8 cellular contexts compared by ENCODE assay signal in genomic region chr3:115148142-115148790, GRCh38. TPM values are rescaled to one million over a fixed set of nuclear protein-coding genes. Genes with fewer than 3 reads are reported as not detected.
DNase-seq lines count a peak whose midpoint lies in the region; ATAC-seq and TF ChIP-seq lines count a peak whose summit lies in the region.

No MANE protein-coding gene starts in this region.

- TF ChIP-seq POLR2A in sigmoid colon (IDR thresholded peaks at IDR 0.05): no peak

- CTCF ChIA-PET in HEK293 (lab: Yijun Ruan, JAX): interaction anchor here (1.0 kb wide), 1 partner anchor 39 kb away, joined by 4 read pairs; no protein-coding TSS in a partner anchor

- ATAC-seq in DND-41 (ENCODE audit: insufficient read depth, low read depth) (no peak), SK-N-SH treated with all-trans-retinoic acid at 6 μM for 48 hours (no peak; the same call in 2 of the 3 replicates), left colon (no peak), GM21390 (IDR thresholded peaks at IDR 0.05; ENCODE audit: unreplicated experiment) (no peak)

- peak overlapping the region; percentile 93 for H3K27ac ChIP-seq in DND-41 (ENCODE audit: low read length)
- H3K27ac ChIP-seq in HEK293 (ENCODE audit: extremely low read depth, low read depth, low read length): peak overlapping the region; percentile 96
- peak overlapping the region; percentile 92 to 99 (median 98) for H3K27ac ChIP-seq in sigmoid colon

- POLR2A ChIA-PET in HEK293 (lab: Yijun Ruan, JAX): no interaction called here

- peak overlapping the region; percentile 84 to 92 for H3K4me3 ChIP-seq in DND-41 (ENCODE audit: low read depth in 1 of 2, low read length in 2 of 2)
- peak overlapping the region; percentile 73 for H3K4me3 ChIP-seq in HEK293 (ENCODE audit: low read depth, low read length)
- H3K4me3 ChIP-seq in sigmoid colon: peak overlapping the region; percentile 61 to 94 (median 82)

- H3K27me3 ChIP-seq in DND-41 (ENCODE audit: insufficient read depth, low read length, poor library complexity) (no peaks in the 10 kb centered on the region), sigmoid colon (no peaks in the 10 kb centered on the region)

- H2AFZ ChIP-seq in DND-41 (ENCODE audit: low read depth, low read length): peak overlapping the region; percentile 84

- H3K79me2 ChIP-seq in DND-41 (ENCODE audit: insufficient read depth, low read length): peaks cover 14% of the 10 kb centered on the region

- H3K9me3 ChIP-seq in DND-41 (ENCODE audit: insufficient read depth, low read length, severe bottlenecking) (no peaks in the 10 kb centered on the region), HEK293 (ENCODE audit: control insufficient read depth, insufficient read depth, low read depth, low read length) (no peaks in the 10 kb centered on the region), sigmoid colon (no peaks in the 10 kb centered on the region)

- H4K20me1 ChIP-seq in DND-41 (ENCODE audit: insufficient read depth, low read length): no peaks in the 10 kb centered on the region

- H3K4me1 ChIP-seq in DND-41 (ENCODE audit: insufficient read depth, low read length) (peaks cover 25% of the 10 kb centered on the region), HEK293 (ENCODE audit: control insufficient read depth, insufficient read depth, low read length) (0 out of 2 replicates have a peak, but pooled peaks cover 3% of the 10 kb centered on the region), sigmoid colon (peaks cover 0 to 26% (median 19%) of the 10 kb centered on the region in 4 donors)

- TF ChIP-seq CTCF in DND-41 (IDR thresholded peaks at IDR 0.05; ENCODE audit: borderline replicate concordance, extremely low read depth, low read length, poor library complexity, severe bottlenecking) (no peak), HEK293 (tag by site-specific recombination; IDR thresholded peaks at IDR 0.05) (no peak), sigmoid colon (IDR thresholded peaks at IDR 0.05) (no peak)

- peak overlapping the region; percentile 92 for H3K4me2 ChIP-seq in DND-41 (ENCODE audit: insufficient read depth, low read length)

- H3K36me3 ChIP-seq in DND-41 (ENCODE audit: insufficient read depth, low read length) (no peaks in the 10 kb centered on the region), HEK293 (ENCODE audit: control insufficient read depth in 2 of 2, insufficient read depth in 1 of 2, low read length in 2 of 2) (no peaks in the 10 kb centered on the region), sigmoid colon (no peaks in the 10 kb centered on the region)

- 1 to 2% methylated on average over 20 of the region's 20 CpGs for WGBS in sigmoid colon, 2 donors

- no peak for TF ChIP-seq EP300 in sigmoid colon (IDR thresholded peaks at IDR 0.05)

- peak overlapping the region; percentile 98 for H3K9ac ChIP-seq in DND-41 (ENCODE audit: low read depth, low read length)

- DNase-seq in DND-41: no peak
- DNase-seq in fibroblast of peridontal ligament (ENCODE audit: extremely low read depth): peak; percentile 37
- DNase-seq in sigmoid colon: no peak
- DNase-seq in left colon: no peak
- no peak for DNase-seq in posterior cingulate gyrus

- intact Hi-C loops in sigmoid colon (cut with DNase I): loop anchor here (5.0 to 10.0 kb wide), 3 partner anchors 46 to 763 kb away; no protein-coding TSS in a partner anchor
- intact Hi-C loops in left colon (cut with DNase I, micrococcal nuclease): no loop called here
- intact Hi-C loops in posterior cingulate gyrus (cut with DNase I): loop anchor here (2.0 to 10.0 kb wide), 6 partner anchors 47 to 761 kb away; no protein-coding TSS in a partner anchor

TF ChIP-seq in HEK293, 187 proteins besides CTCF, POLR2A, EP300 and RAD21 (continues in another document):
- no peak for TF ChIP-seq ZNF292 (tag by site-specific recombination; IDR thresholded peaks at IDR 0.05; ENCODE audit: borderline replicate concordance, low read depth)
- no peak for TF ChIP-seq ZNF16 (tag by site-specific recombination; IDR thresholded peaks at IDR 0.05; ENCODE audit: low read depth)
- no peak for TF ChIP-seq HOXC10 (CRISPR knock-in tag; IDR thresholded peaks at IDR 0.05)
- no peak for TF ChIP-seq ZNF132 (tag by site-specific recombination; IDR thresholded peaks at IDR 0.05; ENCODE audit: borderline replicate concordance)
- TF ChIP-seq ZBTB6 (tag by site-specific recombination; IDR thresholded peaks at IDR 0.05): 0 out of 2 replicates have a peak, but pooled peaks have one; percentile 12
- peak; percentile 80 for TF ChIP-seq ZNF600 (tag by site-specific recombination; IDR thresholded peaks at IDR 0.05)
- TF ChIP-seq ZSCAN4 (tag by site-specific recombination; IDR thresholded peaks at IDR 0.05): no peak
- TF ChIP-seq ZNF112 (tag by site-specific recombination; IDR thresholded peaks at IDR 0.05): no peak
- TF ChIP-seq YY1 (tag by site-specific recombination; IDR thresholded peaks at IDR 0.05): 0 out of 2 replicates have a peak, but pooled peaks have one; percentile 34
- 0 out of 2 replicates have a peak, but pooled peaks have one; percentile 12 for TF ChIP-seq ZNF501 (tag by site-specific recombination; IDR thresholded peaks at IDR 0.05)

TF ChIP-seq in SK-N-SH treated with all-trans-retinoic acid at 6 μM for 48 hours, 23 proteins besides CTCF, POLR2A, EP300 and RAD21:
- TF ChIP-seq PPARA (CRISPR knock-in tag; IDR thresholded peaks at IDR 0.05; ENCODE audit: borderline replicate concordance): no peak
- TF ChIP-seq TSHZ2 (CRISPR knock-in tag; IDR thresholded peaks at IDR 0.05): 0 out of 2 replicates have a peak, but pooled peaks have one; percentile 8

RNA-seq across cellular contexts. Expression of gene ZBTB20, which starts 1.2 kb away (rescaled TPM):
- total RNA-seq in sigmoid colon: 100 to 1,000 TPM in 2 of 4 donors, 10 to 100 TPM in 2; 58.6 to 113 (median 87.5) TPM
- 1 to 10 TPM in 1 of 3 donors, under 1 TPM in 2; under 0.01 to 3.6 (median 0.23) TPM for polyA plus RNA-seq in sigmoid colon
- total RNA-seq in left colon: 10 to 100 TPM; 27.1 to 27.3 TPM

Comparison
In these comparisons a context has a peak if more than half of its experiments do, and no peak if none do; other contexts are left out.
1. intact Hi-C loops: an anchor here in sigmoid colon (5.0 to 10.0 kb wide) and posterior cingulate gyrus (2.0 to 10.0 kb wide); none called in left colon.